In genomic region chr2:233772583-233772982, GRCh38 we compare ENCODE assay signal across 33 cellular contexts. TPM values are rescaled to one million over a fixed set of nuclear protein-coding genes. Genes with fewer than 3 reads are reported as not detected.
"Had no signal": no experiment of that assay in that cellular context is flagged by ENCODE, and none has a peak within 500 bp of the region (broad histone marks: within the 10 kb centered on the region; RNA-seq: fewer than 3 reads in every experiment).

No MANE protein-coding gene starts in this region.

- H3K9ac ChIP-seq: parathyroid adenoma had no signal

- H3K36me3 ChIP-seq: heart left ventricle, thyroid gland, upper lobe of left lung, vagina had no signal

- ATAC-seq: activated CD8-positive, alpha-beta memory T cell treated with anti-CD3 and anti-CD28 coated beads, Interleukin-2, amount 10 ng/mL, durations not matched to agents 7 days and 5 days; activated CD8-positive, alpha-beta T cell treated with anti-CD3 and anti-CD28 coated beads, Interleukin-2, amount 10 ng/mL, durations not matched to agents 7 days and 5 days; activated naive CD4-positive, alpha-beta T cell treated with anti-CD3 and anti-CD28 coated beads, Interleukin-2, amount 50 U/mL, for 72 hours; activated T-cell treated with anti-CD3 and anti-CD28 coated beads, Interleukin-2, amount 50 U/mL, for 72 hours; body of pancreas; effector memory CD8-positive, alpha-beta T cell; foreskin keratinocyte; heart left ventricle; left colon; naive thymus-derived CD8-positive, alpha-beta T cell; psoas muscle; stimulated activated naive B cell treated with anti-CD40 and anti-IgM and Interleukin-4, amounts not matched to agents 10 μg/mL and 1 μg/mL and 100 μg/mL, for 72 hours had no signal

- H3K27me3 ChIP-seq: body of pancreas, foreskin keratinocyte, stomach, thyroid gland, upper lobe of left lung, vagina had no signal

- H3K4me3 ChIP-seq: body of pancreas, coronary artery, heart left ventricle, psoas muscle, smooth muscle cell, stomach, thyroid gland, upper lobe of left lung, vagina had no signal

- H3K27ac ChIP-seq: body of pancreas, coronary artery, foreskin keratinocyte, heart left ventricle, parathyroid adenoma, psoas muscle, stomach, thyroid gland, upper lobe of left lung, vagina had no signal

- H3K4me2 ChIP-seq: smooth muscle cell had no signal

- DNase-seq: activated B cell treated with CpG ODN at 0.5 μM for 24 hours; activated CD8-positive, alpha-beta memory T cell treated with anti-CD3 and anti-CD28 coated beads, Interleukin-2, amount 10 ng/mL, durations not matched to agents 7 days and 5 days; activated CD8-positive, alpha-beta T cell treated with anti-CD3 and anti-CD28 coated beads, Interleukin-2, amount 10 ng/mL, durations not matched to agents 7 days and 5 days; activated naive CD4-positive, alpha-beta T cell; activated T-cell treated with anti-CD3 and anti-CD28 coated beads, Interleukin-2, amount 50 U/mL, for 72 hours; aorta; body of pancreas; cerebellar nuclear complex; effector memory CD8-positive, alpha-beta T cell; erythroblast; foreskin keratinocyte; heart left ventricle; hypothalamus; immature natural killer cell; kidney; left colon; mammary epithelial cell; midbrain; naive thymus-derived CD8-positive, alpha-beta T cell; nucleus accumbens; psoas muscle; stimulated activated CD4-positive, alpha-beta T cell treated with anti-CD3 and anti-CD28 coated beads, Interleukin-2, amount 100 ng/mL, for 24 hours; stimulated activated naive B cell treated with anti-CD40 and anti-IgM and Interleukin-4, amounts not matched to agents 10 μg/mL and 1 μg/mL and 100 μg/mL, for 72 hours; stomach; thyroid gland had no signal

- H3K4me1 ChIP-seq: body of pancreas, foreskin keratinocyte, heart left ventricle, parathyroid adenoma, psoas muscle, stomach, thyroid gland, upper lobe of left lung, vagina had no signal

- H2AFZ ChIP-seq: parathyroid adenoma had no signal

- H3K9me3 ChIP-seq: psoas muscle, thyroid gland, upper lobe of left lung, vagina had no signal

RNA-seq across cellular contexts. Expression of gene MROH2A, which starts 5.5 kb away (rescaled TPM):
- total RNA-seq: activated B cell treated with CpG ODN at 0.5 μM for 24 hours; activated CD8-positive, alpha-beta memory T cell treated with anti-CD3 and anti-CD28 coated beads, Interleukin-2, amount 10 ng/mL, durations not matched to agents 7 days and 5 days; activated CD8-positive, alpha-beta T cell treated with anti-CD3 and anti-CD28 coated beads, Interleukin-2, amount 10 ng/mL, durations not matched to agents 7 days and 5 days; activated naive CD4-positive, alpha-beta T cell treated with anti-CD3 and anti-CD28 coated beads, Interleukin-2, amount 50 U/mL, for 72 hours; activated T-cell treated with anti-CD3 and anti-CD28 coated beads, Interleukin-2, amount 50 U/mL, for 72 hours; aorta; body of pancreas; fibroblast of lung; kidney; naive thymus-derived CD8-positive, alpha-beta T cell; neural crest cell; psoas muscle; smooth muscle cell; upper lobe of left lung; vagina had no signal
- polyA plus RNA-seq: aorta; fibroblast of lung; heart left ventricle; immature natural killer cell; naive thymus-derived CD8-positive, alpha-beta T cell; psoas muscle; smooth muscle cell had no signal

RNA-seq across cellular contexts. Expression of gene UGT1A1, which starts 12.5 kb away (rescaled TPM):
- total RNA-seq: activated B cell treated with CpG ODN at 0.5 μM for 24 hours; activated CD8-positive, alpha-beta memory T cell treated with anti-CD3 and anti-CD28 coated beads, Interleukin-2, amount 10 ng/mL, durations not matched to agents 7 days and 5 days; activated CD8-positive, alpha-beta T cell treated with anti-CD3 and anti-CD28 coated beads, Interleukin-2, amount 10 ng/mL, durations not matched to agents 7 days and 5 days; activated naive CD4-positive, alpha-beta T cell treated with anti-CD3 and anti-CD28 coated beads, Interleukin-2, amount 50 U/mL, for 72 hours; activated T-cell treated with anti-CD3 and anti-CD28 coated beads, Interleukin-2, amount 50 U/mL, for 72 hours; aorta; body of pancreas; fibroblast of lung; heart left ventricle; naive thymus-derived CD8-positive, alpha-beta T cell; neural crest cell; psoas muscle; smooth muscle cell had no signal
- polyA plus RNA-seq: fibroblast of lung; immature natural killer cell; naive thymus-derived CD8-positive, alpha-beta T cell; smooth muscle cell had no signal

RNA-seq across cellular contexts. Expression of gene UGT1A3, which starts 43.7 kb away (rescaled TPM):
- total RNA-seq: activated B cell treated with CpG ODN at 0.5 μM for 24 hours; activated CD8-positive, alpha-beta memory T cell treated with anti-CD3 and anti-CD28 coated beads, Interleukin-2, amount 10 ng/mL, durations not matched to agents 7 days and 5 days; activated CD8-positive, alpha-beta T cell treated with anti-CD3 and anti-CD28 coated beads, Interleukin-2, amount 10 ng/mL, durations not matched to agents 7 days and 5 days; activated naive CD4-positive, alpha-beta T cell treated with anti-CD3 and anti-CD28 coated beads, Interleukin-2, amount 50 U/mL, for 72 hours; activated T-cell treated with anti-CD3 and anti-CD28 coated beads, Interleukin-2, amount 50 U/mL, for 72 hours; aorta; body of pancreas; fibroblast of lung; heart left ventricle; naive thymus-derived CD8-positive, alpha-beta T cell; neural crest cell; psoas muscle; smooth muscle cell; vagina had no signal
- polyA plus RNA-seq: aorta; fibroblast of lung; heart left ventricle; immature natural killer cell; mammary epithelial cell; naive thymus-derived CD8-positive, alpha-beta T cell; psoas muscle; smooth muscle cell; stomach had no signal

RNA-seq across cellular contexts. Expression of gene UGT1A4, which starts 54.0 kb away (rescaled TPM):
- total RNA-seq: activated B cell treated with CpG ODN at 0.5 μM for 24 hours; activated CD8-positive, alpha-beta memory T cell treated with anti-CD3 and anti-CD28 coated beads, Interleukin-2, amount 10 ng/mL, durations not matched to agents 7 days and 5 days; activated CD8-positive, alpha-beta T cell treated with anti-CD3 and anti-CD28 coated beads, Interleukin-2, amount 10 ng/mL, durations not matched to agents 7 days and 5 days; activated naive CD4-positive, alpha-beta T cell treated with anti-CD3 and anti-CD28 coated beads, Interleukin-2, amount 50 U/mL, for 72 hours; activated T-cell treated with anti-CD3 and anti-CD28 coated beads, Interleukin-2, amount 50 U/mL, for 72 hours; aorta; fibroblast of lung; heart left ventricle; naive thymus-derived CD8-positive, alpha-beta T cell; neural crest cell; psoas muscle; smooth muscle cell had no signal
- polyA plus RNA-seq: aorta; fibroblast of lung; heart left ventricle; immature natural killer cell; mammary epithelial cell; naive thymus-derived CD8-positive, alpha-beta T cell; psoas muscle; smooth muscle cell had no signal

RNA-seq across cellular contexts. Expression of gene UGT1A5, which starts 59.9 kb away (rescaled TPM):
- total RNA-seq: activated B cell treated with CpG ODN at 0.5 μM for 24 hours; activated CD8-positive, alpha-beta memory T cell treated with anti-CD3 and anti-CD28 coated beads, Interleukin-2, amount 10 ng/mL, durations not matched to agents 7 days and 5 days; activated CD8-positive, alpha-beta T cell treated with anti-CD3 and anti-CD28 coated beads, Interleukin-2, amount 10 ng/mL, durations not matched to agents 7 days and 5 days; activated naive CD4-positive, alpha-beta T cell treated with anti-CD3 and anti-CD28 coated beads, Interleukin-2, amount 50 U/mL, for 72 hours; activated T-cell treated with anti-CD3 and anti-CD28 coated beads, Interleukin-2, amount 50 U/mL, for 72 hours; aorta; body of pancreas; fibroblast of lung; heart left ventricle; naive thymus-derived CD8-positive, alpha-beta T cell; neural crest cell; psoas muscle; smooth muscle cell had no signal
- polyA plus RNA-seq: aorta; fibroblast of lung; foreskin keratinocyte; heart left ventricle; immature natural killer cell; mammary epithelial cell; naive thymus-derived CD8-positive, alpha-beta T cell; psoas muscle; smooth muscle cell; stomach had no signal
